1 cellular context compared by ENCODE assay signal in the genomic region with DNA sequence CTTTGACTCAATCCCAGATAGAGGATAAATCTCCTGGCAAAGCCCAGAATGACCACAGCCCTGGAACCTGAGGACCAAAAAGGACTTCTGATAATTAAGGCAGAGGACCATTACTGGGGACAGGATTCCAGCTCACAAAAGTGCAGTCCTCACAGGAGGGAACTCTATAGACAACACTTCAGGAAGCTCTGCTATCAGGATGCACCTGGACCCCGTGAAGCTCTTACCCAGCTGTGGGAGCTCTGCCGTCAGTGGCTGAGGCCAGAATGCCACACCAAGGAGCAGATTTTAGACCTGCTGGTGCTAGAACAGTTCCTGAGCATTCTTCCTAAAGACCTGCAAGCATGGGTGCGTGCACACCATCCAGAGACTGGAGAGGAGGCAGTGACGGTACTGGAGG.
TF ChIP-seq lines count a peak whose summit lies in the region.

No MANE protein-coding gene starts in this region.

TF ChIP-seq in GM12878, 131 proteins besides CTCF, POLR2A, EP300 and RAD21:
- TF ChIP-seq EED (IDR thresholded peaks at IDR 0.05; ENCODE audit: low read depth) (no peak), SRF (IDR thresholded peaks at IDR 0.05; ENCODE audit: low read depth in 2 of 2, low read length in 2 of 2) (no peak), JUNB (IDR thresholded peaks at IDR 0.05) (no peak), YBX1 (IDR thresholded peaks at IDR 0.05) (no peak), ZNF274 (IDR thresholded peaks at IDR 0.05; ENCODE audit: insufficient read depth, insufficient read length) (no peak), PAX5 (IDR thresholded peaks at IDR 0.05; ENCODE audit: borderline replicate concordance, low read depth, low read length) (no peak), ZNF217 (IDR thresholded peaks at IDR 0.05) (no peak)
- TF ChIP-seq, protein P1, sequence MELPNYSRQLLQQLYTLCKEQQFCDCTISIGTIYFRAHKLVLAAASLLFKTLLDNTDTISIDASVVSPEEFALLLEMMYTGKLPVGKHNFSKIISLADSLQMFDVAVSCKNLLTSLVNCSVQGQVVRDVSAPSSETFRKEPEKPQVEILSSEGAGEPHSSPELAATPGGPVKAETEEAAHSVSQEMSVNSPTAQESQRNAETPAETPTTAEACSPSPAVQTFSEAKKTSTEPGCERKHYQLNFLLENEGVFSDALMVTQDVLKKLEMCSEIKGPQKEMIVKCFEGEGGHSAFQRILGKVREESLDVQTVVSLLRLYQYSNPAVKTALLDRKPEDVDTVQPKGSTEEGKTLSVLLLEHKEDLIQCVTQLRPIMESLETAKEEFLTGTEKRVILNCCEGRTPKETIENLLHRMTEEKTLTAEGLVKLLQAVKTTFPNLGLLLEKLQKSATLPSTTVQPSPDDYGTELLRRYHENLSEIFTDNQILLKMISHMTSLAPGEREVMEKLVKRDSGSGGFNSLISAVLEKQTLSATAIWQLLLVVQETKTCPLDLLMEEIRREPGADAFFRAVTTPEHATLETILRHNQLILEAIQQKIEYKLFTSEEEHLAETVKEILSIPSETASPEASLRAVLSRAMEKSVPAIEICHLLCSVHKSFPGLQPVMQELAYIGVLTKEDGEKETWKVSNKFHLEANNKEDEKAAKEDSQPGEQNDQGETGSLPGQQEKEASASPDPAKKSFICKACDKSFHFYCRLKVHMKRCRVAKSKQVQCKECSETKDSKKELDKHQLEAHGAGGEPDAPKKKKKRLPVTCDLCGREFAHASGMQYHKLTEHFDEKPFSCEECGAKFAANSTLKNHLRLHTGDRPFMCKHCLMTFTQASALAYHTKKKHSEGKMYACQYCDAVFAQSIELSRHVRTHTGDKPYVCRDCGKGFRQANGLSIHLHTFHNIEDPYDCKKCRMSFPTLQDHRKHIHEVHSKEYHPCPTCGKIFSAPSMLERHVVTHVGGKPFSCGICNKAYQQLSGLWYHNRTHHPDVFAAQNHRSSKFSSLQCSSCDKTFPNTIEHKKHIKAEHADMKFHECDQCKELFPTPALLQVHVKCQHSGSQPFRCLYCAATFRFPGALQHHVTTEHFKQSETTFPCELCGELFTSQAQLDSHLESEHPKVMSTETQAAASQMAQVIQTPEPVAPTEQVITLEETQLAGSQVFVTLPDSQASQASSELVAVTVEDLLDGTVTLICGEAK (IDR thresholded peaks at IDR 0.05; ENCODE audit: borderline replicate concordance): no peak
- TF ChIP-seq, protein P2, sequence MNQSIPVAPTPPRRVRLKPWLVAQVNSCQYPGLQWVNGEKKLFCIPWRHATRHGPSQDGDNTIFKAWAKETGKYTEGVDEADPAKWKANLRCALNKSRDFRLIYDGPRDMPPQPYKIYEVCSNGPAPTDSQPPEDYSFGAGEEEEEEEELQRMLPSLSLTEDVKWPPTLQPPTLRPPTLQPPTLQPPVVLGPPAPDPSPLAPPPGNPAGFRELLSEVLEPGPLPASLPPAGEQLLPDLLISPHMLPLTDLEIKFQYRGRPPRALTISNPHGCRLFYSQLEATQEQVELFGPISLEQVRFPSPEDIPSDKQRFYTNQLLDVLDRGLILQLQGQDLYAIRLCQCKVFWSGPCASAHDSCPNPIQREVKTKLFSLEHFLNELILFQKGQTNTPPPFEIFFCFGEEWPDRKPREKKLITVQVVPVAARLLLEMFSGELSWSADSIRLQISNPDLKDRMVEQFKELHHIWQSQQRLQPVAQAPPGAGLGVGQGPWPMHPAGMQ (IDR thresholded peaks at IDR 0.05; ENCODE audit: borderline replicate concordance): no peak
TF ChIP-seq in GM12878: peak in this region for 0.
